7 cellular contexts compared by ENCODE assay signal in genomic region chr17:50501054-50501453, GRCh38. TPM values are rescaled to one million over a fixed set of nuclear protein-coding genes. Genes with fewer than 3 reads are reported as not detected.
A peak's percentile ranks its signal among the peaks of the same experiment; 100 is the strongest.
DNase-seq lines count a peak whose midpoint lies in the region; ATAC-seq and TF ChIP-seq lines count a peak whose summit lies in the region.

No MANE protein-coding gene starts in this region.

- TF ChIP-seq POLR2A in adrenal gland (IDR thresholded peaks at IDR 0.05) = no peak

- 26 to 31% (median 29%) methylated on average over 5 of the region's 5 CpGs for WGBS in adrenal gland, 4 donors

- TF ChIP-seq CTCF in DND-41 (IDR thresholded peaks at IDR 0.05; ENCODE audit: borderline replicate concordance, extremely low read depth, low read length, poor library complexity, severe bottlenecking) (peak; percentile 56), adrenal gland (IDR thresholded peaks at IDR 0.05) (peak; percentile 18 to 49 (median 36)), mucosa of descending colon (IDR thresholded peaks at IDR 0.05) (no peak)

- no peak overlapping the region for H2AFZ ChIP-seq in DND-41 (ENCODE audit: low read depth, low read length)
- no peak overlapping the region for H2AFZ ChIP-seq in Karpas-422 (ENCODE audit: low read length)

- no peaks in the 10 kb centered on the region for H4K20me1 ChIP-seq in DND-41 (ENCODE audit: insufficient read depth, low read length)
- no peaks in the 10 kb centered on the region for H4K20me1 ChIP-seq in Karpas-422 (ENCODE audit: insufficient read depth, low read depth, low read length)

- intact Hi-C loops in adrenal gland (cut with DNase I) (no loop called here), mucosa of descending colon (cut with DNase I, micrococcal nuclease) (no loop called here)

- H3K36me3 ChIP-seq in DND-41 (ENCODE audit: insufficient read depth, low read length) (no peaks in the 10 kb centered on the region), Karpas-422 (ENCODE audit: insufficient read depth, low read length) (no peaks in the 10 kb centered on the region), adrenal gland (replicated peaks in 1 of 2) (no peaks in the 10 kb centered on the region), mucosa of descending colon (ENCODE audit: low read depth) (no peaks in the 10 kb centered on the region)

- no peak overlapping the region for H3K4me2 ChIP-seq in DND-41 (ENCODE audit: insufficient read depth, low read length)
- H3K4me2 ChIP-seq in Karpas-422 (ENCODE audit: low read depth, low read length, poor library complexity, severe bottlenecking) = no peak overlapping the region

- no peaks in the 10 kb centered on the region for H3K79me2 ChIP-seq in DND-41 (ENCODE audit: insufficient read depth, low read length)
- H3K79me2 ChIP-seq in Karpas-422 (ENCODE audit: low read length) = no peaks in the 10 kb centered on the region

- no peaks in the 10 kb centered on the region for H3K9me2 ChIP-seq in Karpas-422 (replicated peaks; ENCODE audit: insufficient read depth, low read length)

- H3K4me3 ChIP-seq in DND-41 (ENCODE audit: low read depth in 1 of 2, low read length in 2 of 2) (no peak overlapping the region), Karpas-422 (ENCODE audit: low read length) (no peak overlapping the region), adrenal gland (no peak overlapping the region), mucosa of descending colon (no peak overlapping the region)

- H3K4me1 ChIP-seq in DND-41 (ENCODE audit: insufficient read depth, low read length) = 0 out of 2 replicates have a peak, but pooled peaks cover 8% of the 10 kb centered on the region
- H3K4me1 ChIP-seq in Karpas-422 (ENCODE audit: low read length) = no peaks in the 10 kb centered on the region
- H3K4me1 ChIP-seq in adrenal gland (replicated peaks in 1 of 2) = no peaks in the 10 kb centered on the region
- peaks cover 8% of the 10 kb centered on the region for H3K4me1 ChIP-seq in mucosa of descending colon (ENCODE audit: low read depth)

- no peak for ATAC-seq in DND-41 (ENCODE audit: insufficient read depth, low read depth)
- ATAC-seq in mucosa of descending colon = no peak
- ATAC-seq in HG03280 (IDR thresholded peaks at IDR 0.05; ENCODE audit: unreplicated experiment) = no peak
- no peak for ATAC-seq in HG02759 (IDR thresholded peaks at IDR 0.05; ENCODE audit: unreplicated experiment)

- H3K27me3 ChIP-seq in DND-41 (ENCODE audit: insufficient read depth, low read length, poor library complexity) (peaks cover 7% of the 10 kb centered on the region), Karpas-422 (ENCODE audit: low read length) (no peaks in the 10 kb centered on the region), adrenal gland (no peaks in the 10 kb centered on the region)

- no peak overlapping the region for H3K27ac ChIP-seq in DND-41 (ENCODE audit: low read length)
- no peak overlapping the region for H3K27ac ChIP-seq in Karpas-422 (ENCODE audit: low read length)
- no peak overlapping the region for H3K27ac ChIP-seq in adrenal gland

- H3K9ac ChIP-seq in DND-41 (ENCODE audit: low read depth, low read length) (no peak overlapping the region), Karpas-422 (ENCODE audit: low read length) (no peak overlapping the region)

- DNase-seq in DND-41 = peak; percentile 40
- DNase-seq in Karpas-422 = peak; percentile 75
- peak in 3 of 7 donors; percentile 56 to 74 (median 62) for DNase-seq in adrenal gland
- peak in 2 of 3 donors; percentile 24 to 76 for DNase-seq in mucosa of descending colon
- DNase-seq in COLO829 (ENCODE audit: low spot score) = no peak

- H3K9me3 ChIP-seq in DND-41 (ENCODE audit: insufficient read depth, low read length, severe bottlenecking) = no peaks in the 10 kb centered on the region
- no peaks in the 10 kb centered on the region for H3K9me3 ChIP-seq in Karpas-422 (ENCODE audit: low read length)
- no peaks in the 10 kb centered on the region for H3K9me3 ChIP-seq in adrenal gland (replicated peaks in 1 of 3)
- no peaks in the 10 kb centered on the region for H3K9me3 ChIP-seq in mucosa of descending colon

RNA-seq across cellular contexts. Expression of gene MYCBPAP, which starts 7.2 kb away (rescaled TPM):
- 2.0 and 2.5 TPM in 2 replicates for total RNA-seq in Karpas-422 (2014; rRNA removed; shearing (Covaris generic); ENCODE audit: low replicate concordance)
- total RNA-seq in adrenal gland = 1 to 10 TPM in 6 of 8 donors, under 1 TPM in 1, not detected in 1; 0.12 to 8.9 (median 2.3) TPM
- polyA plus RNA-seq in adrenal gland = 1 to 10 TPM in 2 of 3 donors, under 1 TPM in 1; 0.27 to 4.4 (median 2.2) TPM
- total RNA-seq in mucosa of descending colon = 1 to 10 TPM; 1.6 to 3.4 (median 2.4) TPM

RNA-seq across cellular contexts. Expression of gene RSAD1, which starts 22.4 kb away (rescaled TPM):
- total RNA-seq in Karpas-422 (2014; rRNA removed; shearing (Covaris generic); ENCODE audit: low replicate concordance) = 15.4 and 41.3 TPM in 2 replicates
- total RNA-seq in adrenal gland (10 to 100 TPM; 28.4 to 77.3 (median 51.8) TPM), mucosa of descending colon (10 to 100 TPM; 35.9 to 38.2 (median 37.7) TPM)
- polyA plus RNA-seq in adrenal gland = 10 to 100 TPM; 31.6 to 69.0 (median 60.5) TPM

RNA-seq across cellular contexts. Expression of gene EPN3, which starts 31.5 kb away (rescaled TPM):
- total RNA-seq in Karpas-422 (2014; rRNA removed; shearing (Covaris generic); ENCODE audit: low replicate concordance) = not detected in 2 replicates
- 10 to 100 TPM in 7 of 8 donors, 1 to 10 TPM in 1; 1.7 to 96.1 (median 38.2) TPM for total RNA-seq in adrenal gland
- polyA plus RNA-seq in adrenal gland = 10 to 100 TPM in 2 of 3 donors, 1 to 10 TPM in 1; 1.2 to 32.3 (median 10.5) TPM
- total RNA-seq in mucosa of descending colon = 10 to 100 TPM; 16.2 to 40.0 (median 27.4) TPM

RNA-seq across cellular contexts. Expression of gene CHAD, which starts 32.4 kb away (rescaled TPM):
- not detected in 2 replicates for total RNA-seq in Karpas-422 (2014; rRNA removed; shearing (Covaris generic); ENCODE audit: low replicate concordance)
- total RNA-seq in adrenal gland (10 to 100 TPM in 2 of 8 donors, 1 to 10 TPM in 6; 2.6 to 26.6 (median 6.3) TPM), mucosa of descending colon (10 to 100 TPM in 1 of 3 donors, 1 to 10 TPM in 2; 4.6 to 15.3 (median 5.8) TPM)
- polyA plus RNA-seq in adrenal gland = 10 to 100 TPM in 2 of 3 donors, 1 to 10 TPM in 1; 7.2 to 11.1 (median 10.9) TPM

RNA-seq across cellular contexts. Expression of gene SPATA20, which starts 45.9 kb away (rescaled TPM):
- 38.8 and 76.8 TPM in 2 replicates for total RNA-seq in Karpas-422 (2014; rRNA removed; shearing (Covaris generic); ENCODE audit: low replicate concordance)
- total RNA-seq in adrenal gland (100 to 1,000 TPM in 7 of 8 donors, 10 to 100 TPM in 1; 78.9 to 205 (median 169) TPM), mucosa of descending colon (10 to 100 TPM; 54.3 to 95.3 (median 65.4) TPM)
- polyA plus RNA-seq in adrenal gland = 100 to 1,000 TPM in 2 of 3 donors, 10 to 100 TPM in 1; 12.7 to 246 (median 150) TPM
